8 cellular contexts compared by ENCODE assay signal in genomic region chr19:48469056-48469881, GRCh38. TPM values are rescaled to one million over a fixed set of nuclear protein-coding genes. Genes with fewer than 3 reads are reported as not detected.
DNase-seq lines count a peak whose midpoint lies in the region; ATAC-seq and TF ChIP-seq lines count a peak whose summit lies in the region.

CYTH2 (plus strand) TSS chr19:48469369; CDS start chr19:48469508, 139 bp downstream.

- H3K4me3 ChIP-seq in LNCaP clone FGC (ENCODE audit: low read depth, low read length) = peak within 1 kb of the TSS; percentile 68
- peak within 1 kb of the TSS; percentile 64 to 91 (median 77) for H3K4me3 ChIP-seq in fibroblast of lung (replicated peaks in 1 of 4; ENCODE audit: control extremely low read depth in 1 of 4, insufficient read depth in 1 of 4, low read depth in 3 of 4, low read length in 4 of 4)

- H3K4me1 Mint-ChIP-seq in activated T-helper 17 cell treated with anti-CD3 and anti-CD28 coated beads, Interleukin-2, amount 50 U/mL, for 72 hours = peaks cover 6% of the 10 kb centered on the region
- peaks cover 11 to 39% (median 28%) of the 10 kb centered on the region in 4 donors for H3K4me1 Mint-ChIP-seq in naive thymus-derived CD8-positive, alpha-beta T cell

- H3K27ac Mint-ChIP-seq in activated T-helper 17 cell treated with anti-CD3 and anti-CD28 coated beads, Interleukin-2, amount 50 U/mL, for 72 hours = peak within 1 kb of the TSS; percentile 79
- H3K27ac Mint-ChIP-seq in naive thymus-derived CD8-positive, alpha-beta T cell = peak within 1 kb of the TSS; percentile 78 to 96 (median 94)

- H3K79me2 ChIP-seq in fibroblast of lung (ENCODE audit: control insufficient read depth, insufficient read depth, low read length) = peaks cover 17% of the 10 kb centered on the region

- H4K20me1 ChIP-seq in fibroblast of lung (ENCODE audit: control insufficient read depth, extremely low read depth, insufficient read depth, low read length) = no peaks in the 10 kb centered on the region

- peak within 1 kb of the TSS; percentile 73 for H2AFZ ChIP-seq in fibroblast of lung (ENCODE audit: low read length)

- H3K9ac ChIP-seq in fibroblast of lung (ENCODE audit: insufficient read depth, low read length) = peak within 1 kb of the TSS; percentile 88

- no peaks in the 10 kb centered on the region for H3K27me3 Mint-ChIP-seq in activated T-helper 17 cell treated with anti-CD3 and anti-CD28 coated beads, Interleukin-2, amount 50 U/mL, for 72 hours
- no peaks in the 10 kb centered on the region for H3K27me3 Mint-ChIP-seq in naive thymus-derived CD8-positive, alpha-beta T cell

- POLR2A ChIA-PET in RWPE1 (lab: Yijun Ruan, JAX; ENCODE audit: low non-redundant PET) = interaction anchor here (0.6 to 1.3 kb wide), 2 partner anchors 19 to 180 kb away, joined by 4 to 6 read pairs; no protein-coding TSS in a partner anchor
- POLR2A ChIA-PET in naive thymus-derived CD8-positive, alpha-beta T cell (lab: Charles Lee) = interaction anchor here (0.5 to 1.9 kb wide), 8 partner anchors 11 to 490 kb away, joined by 3 to 20 read pairs (median 4); partner anchors contain the start of genes DBP and GRWD1

- H3K36me3 Mint-ChIP-seq in activated T-helper 17 cell treated with anti-CD3 and anti-CD28 coated beads, Interleukin-2, amount 50 U/mL, for 72 hours (ENCODE audit: low read depth) = peaks cover 31% of the 10 kb centered on the region
- H3K36me3 Mint-ChIP-seq in naive thymus-derived CD8-positive, alpha-beta T cell = peaks cover 0 to 31% (median 0%) of the 10 kb centered on the region in 3 donors

- peak within 1 kb of the TSS; percentile 80 for H3K4me3 Mint-ChIP-seq in activated T-helper 17 cell treated with anti-CD3 and anti-CD28 coated beads, Interleukin-2, amount 50 U/mL, for 72 hours
- H3K4me3 Mint-ChIP-seq in naive thymus-derived CD8-positive, alpha-beta T cell = peak within 1 kb of the TSS; percentile 84 to 99 (median 92)

- DNase-seq in Daoy (ENCODE audit: low read depth) (peak; percentile 100), H4 (ENCODE audit: low spot score) (peak; percentile 100), LNCaP clone FGC (ENCODE audit: low read depth) (peak; percentile 95), RWPE1 (ENCODE audit: low spot score) (peak; percentile 96), fibroblast of lung (ENCODE audit: low read depth in 2 of 2) (peak; percentile 100)
- DNase-seq in naive thymus-derived CD8-positive, alpha-beta T cell = peak; percentile 95 to 100 (median 100)
- DNase-seq in stimulated activated naive CD4-positive, alpha-beta T cell treated with Interleukin-2 at 50 U/mL for 16 hours (lab: John Stamatoyannopoulos, UW) = peak; percentile 99

- no peaks in the 10 kb centered on the region for H3K27me3 ChIP-seq in fibroblast of lung (ENCODE audit: control insufficient read depth, insufficient read depth, low read length)

- H3K9me3 ChIP-seq in fibroblast of lung (ENCODE audit: control insufficient read depth, insufficient read depth, low read depth, low read length) = no peaks in the 10 kb centered on the region

- TF ChIP-seq CTCF in LNCaP clone FGC (IDR thresholded peaks at IDR 0.05; ENCODE audit: control insufficient read depth, extremely low read depth, insufficient read depth) (no peak), RWPE1 (conservative IDR thresholded peaks at IDR 0.05; ENCODE audit: low read depth) (no peak), fibroblast of lung (conservative IDR thresholded peaks at IDR 0.05 in 1 of 2, IDR thresholded peaks at IDR 0.05 in 1 of 2; ENCODE audit: low read depth in 1 of 2, low read length in 2 of 2) (no peak)

- H3K4me2 ChIP-seq in fibroblast of lung (ENCODE audit: extremely low read depth, insufficient read depth, low read length) = peak within 1 kb of the TSS; percentile 93

- CTCF ChIA-PET in RWPE1 (lab: Yijun Ruan, JAX) = no interaction called here

- peak; percentile 92 for ATAC-seq in activated T-helper 17 cell treated with anti-CD3 and anti-CD28 coated beads, Interleukin-2, amount 50 U/mL, for 72 hours (replicated peaks)
- peak; percentile 89 to 91 for ATAC-seq in naive thymus-derived CD8-positive, alpha-beta T cell

- H3K27ac ChIP-seq in RWPE1 (peak within 1 kb of the TSS; percentile 98), fibroblast of lung (ENCODE audit: insufficient read depth, low read length) (peak within 1 kb of the TSS; percentile 90)

- no peaks in the 10 kb centered on the region for H3K9me3 Mint-ChIP-seq in activated T-helper 17 cell treated with anti-CD3 and anti-CD28 coated beads, Interleukin-2, amount 50 U/mL, for 72 hours
- H3K9me3 Mint-ChIP-seq in naive thymus-derived CD8-positive, alpha-beta T cell = no peaks in the 10 kb centered on the region

- H3K36me3 ChIP-seq in fibroblast of lung (ENCODE audit: control insufficient read depth, insufficient read depth, low read length) = peaks cover 27% of the 10 kb centered on the region

- peaks cover 10% of the 10 kb centered on the region for H3K4me1 ChIP-seq in fibroblast of lung (ENCODE audit: control insufficient read depth, extremely low read depth, insufficient read depth, low read length)

RNA-seq across cellular contexts. Expression of gene CYTH2, which starts in this region (rescaled TPM):
- 43.3 and 93.8 TPM in 2 replicates for total RNA-seq in Daoy (2014; rRNA removed; shearing (Covaris generic))
- 44.1 and 47.8 TPM in 2 replicates for total RNA-seq in H4 (2014; rRNA removed; shearing (Covaris generic))
- total RNA-seq in activated T-helper 17 cell treated with anti-CD3 and anti-CD28 coated beads, Interleukin-2, amount 50 U/mL, for 72 hours = 10 to 100 TPM; 30.6 to 35.4 TPM
- 25.8 and 27.2 TPM in 2 replicates for total RNA-seq in fibroblast of lung
- 18.6 and 26.6 TPM in 2 replicates for polyA plus RNA-seq in fibroblast of lung
- polyA plus RNA-seq in fibroblast of lung (2012) = 25.7 and 33.9 TPM in 2 replicates
- 33.6 and 72.4 TPM in 2 replicates for polyA minus RNA-seq in fibroblast of lung (ENCODE audit: low replicate concordance)
- 10 to 100 TPM; 72.2 to 77.7 TPM for total RNA-seq in naive thymus-derived CD8-positive, alpha-beta T cell
- polyA plus RNA-seq in naive thymus-derived CD8-positive, alpha-beta T cell = 10 to 100 TPM; 20.5 to 32.0 (median 28.2) TPM

Comparison
In these comparisons a context has a peak if more than half of its experiments do, and no peak if none do; other contexts are left out.
1. Peak in every context shown above with its lines: DNase-seq, ATAC-seq, H3K4me3 ChIP-seq and H3K27ac ChIP-seq.